ENCODE assay signal across 1 cellular context in the genomic region with DNA sequence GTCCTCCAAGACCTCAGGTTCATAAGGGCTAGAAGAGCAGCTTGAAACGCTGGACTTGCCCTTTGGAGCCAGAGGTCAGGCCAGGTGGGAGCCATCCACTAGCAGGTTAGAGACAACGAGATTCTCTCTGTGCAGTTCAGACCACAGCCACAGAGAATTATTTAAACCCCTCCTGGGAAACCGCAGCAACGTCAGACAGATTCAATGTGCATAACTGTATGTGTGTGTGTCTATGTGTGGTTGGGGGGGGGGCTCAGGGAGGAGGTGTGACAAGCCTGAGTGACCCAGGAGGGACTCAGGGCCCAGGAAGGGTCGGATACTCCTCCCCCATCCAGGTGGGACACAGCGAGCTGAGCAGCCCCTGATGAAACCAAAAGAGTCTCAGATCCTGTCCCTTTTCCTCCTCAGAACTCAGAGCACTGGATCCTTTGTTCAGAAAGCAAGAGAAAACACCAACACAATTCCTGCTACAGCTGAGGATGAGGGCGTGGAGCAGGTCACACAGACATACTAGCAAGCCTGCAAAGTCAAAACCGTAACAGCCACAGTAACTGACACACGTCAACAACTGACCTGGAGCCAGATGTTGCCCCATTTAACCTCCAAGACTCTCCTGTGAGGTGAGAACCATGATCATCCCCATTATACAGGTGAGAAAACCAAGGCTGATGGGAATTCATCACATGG.
TF ChIP-seq lines count a peak whose summit lies in the region.

No MANE protein-coding gene starts in this region.

TF ChIP-seq in H1, 55 proteins besides CTCF, POLR2A, EP300 and RAD21:
- no peak for TF ChIP-seq RBBP5 (IDR thresholded peaks at IDR 0.05; ENCODE audit: borderline replicate concordance, low read depth, low read length)
- no peak for TF ChIP-seq RXRA (IDR thresholded peaks at IDR 0.05; ENCODE audit: insufficient read depth, low read depth, low read length)
- TF ChIP-seq POU5F1 (IDR thresholded peaks at IDR 0.05; ENCODE audit: low read depth, low read length) = no peak
- TF ChIP-seq CBX5 (IDR thresholded peaks at IDR 0.05; ENCODE audit: low read depth, low read length) = no peak
- TF ChIP-seq, protein P1, sequence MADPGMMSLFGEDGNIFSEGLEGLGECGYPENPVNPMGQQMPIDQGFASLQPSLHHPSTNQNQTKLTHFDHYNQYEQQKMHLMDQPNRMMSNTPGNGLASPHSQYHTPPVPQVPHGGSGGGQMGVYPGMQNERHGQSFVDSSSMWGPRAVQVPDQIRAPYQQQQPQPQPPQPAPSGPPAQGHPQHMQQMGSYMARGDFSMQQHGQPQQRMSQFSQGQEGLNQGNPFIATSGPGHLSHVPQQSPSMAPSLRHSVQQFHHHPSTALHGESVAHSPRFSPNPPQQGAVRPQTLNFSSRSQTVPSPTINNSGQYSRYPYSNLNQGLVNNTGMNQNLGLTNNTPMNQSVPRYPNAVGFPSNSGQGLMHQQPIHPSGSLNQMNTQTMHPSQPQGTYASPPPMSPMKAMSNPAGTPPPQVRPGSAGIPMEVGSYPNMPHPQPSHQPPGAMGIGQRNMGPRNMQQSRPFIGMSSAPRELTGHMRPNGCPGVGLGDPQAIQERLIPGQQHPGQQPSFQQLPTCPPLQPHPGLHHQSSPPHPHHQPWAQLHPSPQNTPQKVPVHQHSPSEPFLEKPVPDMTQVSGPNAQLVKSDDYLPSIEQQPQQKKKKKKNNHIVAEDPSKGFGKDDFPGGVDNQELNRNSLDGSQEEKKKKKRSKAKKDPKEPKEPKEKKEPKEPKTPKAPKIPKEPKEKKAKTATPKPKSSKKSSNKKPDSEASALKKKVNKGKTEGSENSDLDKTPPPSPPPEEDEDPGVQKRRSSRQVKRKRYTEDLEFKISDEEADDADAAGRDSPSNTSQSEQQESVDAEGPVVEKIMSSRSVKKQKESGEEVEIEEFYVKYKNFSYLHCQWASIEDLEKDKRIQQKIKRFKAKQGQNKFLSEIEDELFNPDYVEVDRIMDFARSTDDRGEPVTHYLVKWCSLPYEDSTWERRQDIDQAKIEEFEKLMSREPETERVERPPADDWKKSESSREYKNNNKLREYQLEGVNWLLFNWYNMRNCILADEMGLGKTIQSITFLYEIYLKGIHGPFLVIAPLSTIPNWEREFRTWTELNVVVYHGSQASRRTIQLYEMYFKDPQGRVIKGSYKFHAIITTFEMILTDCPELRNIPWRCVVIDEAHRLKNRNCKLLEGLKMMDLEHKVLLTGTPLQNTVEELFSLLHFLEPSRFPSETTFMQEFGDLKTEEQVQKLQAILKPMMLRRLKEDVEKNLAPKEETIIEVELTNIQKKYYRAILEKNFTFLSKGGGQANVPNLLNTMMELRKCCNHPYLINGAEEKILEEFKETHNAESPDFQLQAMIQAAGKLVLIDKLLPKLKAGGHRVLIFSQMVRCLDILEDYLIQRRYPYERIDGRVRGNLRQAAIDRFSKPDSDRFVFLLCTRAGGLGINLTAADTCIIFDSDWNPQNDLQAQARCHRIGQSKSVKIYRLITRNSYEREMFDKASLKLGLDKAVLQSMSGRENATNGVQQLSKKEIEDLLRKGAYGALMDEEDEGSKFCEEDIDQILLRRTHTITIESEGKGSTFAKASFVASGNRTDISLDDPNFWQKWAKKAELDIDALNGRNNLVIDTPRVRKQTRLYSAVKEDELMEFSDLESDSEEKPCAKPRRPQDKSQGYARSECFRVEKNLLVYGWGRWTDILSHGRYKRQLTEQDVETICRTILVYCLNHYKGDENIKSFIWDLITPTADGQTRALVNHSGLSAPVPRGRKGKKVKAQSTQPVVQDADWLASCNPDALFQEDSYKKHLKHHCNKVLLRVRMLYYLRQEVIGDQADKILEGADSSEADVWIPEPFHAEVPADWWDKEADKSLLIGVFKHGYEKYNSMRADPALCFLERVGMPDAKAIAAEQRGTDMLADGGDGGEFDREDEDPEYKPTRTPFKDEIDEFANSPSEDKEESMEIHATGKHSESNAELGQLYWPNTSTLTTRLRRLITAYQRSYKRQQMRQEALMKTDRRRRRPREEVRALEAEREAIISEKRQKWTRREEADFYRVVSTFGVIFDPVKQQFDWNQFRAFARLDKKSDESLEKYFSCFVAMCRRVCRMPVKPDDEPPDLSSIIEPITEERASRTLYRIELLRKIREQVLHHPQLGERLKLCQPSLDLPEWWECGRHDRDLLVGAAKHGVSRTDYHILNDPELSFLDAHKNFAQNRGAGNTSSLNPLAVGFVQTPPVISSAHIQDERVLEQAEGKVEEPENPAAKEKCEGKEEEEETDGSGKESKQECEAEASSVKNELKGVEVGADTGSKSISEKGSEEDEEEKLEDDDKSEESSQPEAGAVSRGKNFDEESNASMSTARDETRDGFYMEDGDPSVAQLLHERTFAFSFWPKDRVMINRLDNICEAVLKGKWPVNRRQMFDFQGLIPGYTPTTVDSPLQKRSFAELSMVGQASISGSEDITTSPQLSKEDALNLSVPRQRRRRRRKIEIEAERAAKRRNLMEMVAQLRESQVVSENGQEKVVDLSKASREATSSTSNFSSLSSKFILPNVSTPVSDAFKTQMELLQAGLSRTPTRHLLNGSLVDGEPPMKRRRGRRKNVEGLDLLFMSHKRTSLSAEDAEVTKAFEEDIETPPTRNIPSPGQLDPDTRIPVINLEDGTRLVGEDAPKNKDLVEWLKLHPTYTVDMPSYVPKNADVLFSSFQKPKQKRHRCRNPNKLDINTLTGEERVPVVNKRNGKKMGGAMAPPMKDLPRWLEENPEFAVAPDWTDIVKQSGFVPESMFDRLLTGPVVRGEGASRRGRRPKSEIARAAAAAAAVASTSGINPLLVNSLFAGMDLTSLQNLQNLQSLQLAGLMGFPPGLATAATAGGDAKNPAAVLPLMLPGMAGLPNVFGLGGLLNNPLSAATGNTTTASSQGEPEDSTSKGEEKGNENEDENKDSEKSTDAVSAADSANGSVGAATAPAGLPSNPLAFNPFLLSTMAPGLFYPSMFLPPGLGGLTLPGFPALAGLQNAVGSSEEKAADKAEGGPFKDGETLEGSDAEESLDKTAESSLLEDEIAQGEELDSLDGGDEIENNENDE (IDR thresholded peaks at IDR 0.05; ENCODE audit: insufficient replicate concordance, low read length) = no peak
- no peak for TF ChIP-seq SIN3A (conservative IDR thresholded peaks at IDR 0.05 in 1 of 2, IDR thresholded peaks at IDR 0.05 in 1 of 2; ENCODE audit: low read depth in 1 of 2, low read length in 2 of 2)
- TF ChIP-seq, protein P2, sequence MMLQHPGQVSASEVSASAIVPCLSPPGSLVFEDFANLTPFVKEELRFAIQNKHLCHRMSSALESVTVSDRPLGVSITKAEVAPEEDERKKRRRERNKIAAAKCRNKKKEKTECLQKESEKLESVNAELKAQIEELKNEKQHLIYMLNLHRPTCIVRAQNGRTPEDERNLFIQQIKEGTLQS (IDR thresholded peaks at IDR 0.05; ENCODE audit: insufficient read depth, low read depth, low read length) = no peak
- no peak for TF ChIP-seq JUN (IDR thresholded peaks at IDR 0.05; ENCODE audit: low read depth, low read length)
- TF ChIP-seq, protein P3, sequence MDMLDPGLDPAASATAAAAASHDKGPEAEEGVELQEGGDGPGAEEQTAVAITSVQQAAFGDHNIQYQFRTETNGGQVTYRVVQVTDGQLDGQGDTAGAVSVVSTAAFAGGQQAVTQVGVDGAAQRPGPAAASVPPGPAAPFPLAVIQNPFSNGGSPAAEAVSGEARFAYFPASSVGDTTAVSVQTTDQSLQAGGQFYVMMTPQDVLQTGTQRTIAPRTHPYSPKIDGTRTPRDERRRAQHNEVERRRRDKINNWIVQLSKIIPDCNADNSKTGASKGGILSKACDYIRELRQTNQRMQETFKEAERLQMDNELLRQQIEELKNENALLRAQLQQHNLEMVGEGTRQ (IDR thresholded peaks at IDR 0.05; ENCODE audit: low read length) = no peak
- TF ChIP-seq NRF1 (IDR thresholded peaks at IDR 0.05; ENCODE audit: low read depth, low read length) = no peak
- TF ChIP-seq SRF (IDR thresholded peaks at IDR 0.05; ENCODE audit: low read depth, low read length) = no peak
- TF ChIP-seq, protein P4, sequence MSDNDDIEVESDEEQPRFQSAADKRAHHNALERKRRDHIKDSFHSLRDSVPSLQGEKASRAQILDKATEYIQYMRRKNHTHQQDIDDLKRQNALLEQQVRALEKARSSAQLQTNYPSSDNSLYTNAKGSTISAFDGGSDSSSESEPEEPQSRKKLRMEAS (IDR thresholded peaks at IDR 0.05) = no peak
- TF ChIP-seq TAF7 (optimal IDR thresholded peaks at IDR 0.05; ENCODE audit: borderline replicate concordance, low read depth, low read length) = no peak
- TF ChIP-seq TCF12 (IDR thresholded peaks at IDR 0.05; ENCODE audit: low read depth, low read length) = no peak
- no peak for TF ChIP-seq CHD2 (IDR thresholded peaks at IDR 0.05; ENCODE audit: low read length)
- no peak for TF ChIP-seq TAF1 (IDR thresholded peaks at IDR 0.05; ENCODE audit: low read depth, low read length)
- no peak for TF ChIP-seq MAFK (IDR thresholded peaks at IDR 0.05; ENCODE audit: low read depth, low read length)
- TF ChIP-seq, protein P5, sequence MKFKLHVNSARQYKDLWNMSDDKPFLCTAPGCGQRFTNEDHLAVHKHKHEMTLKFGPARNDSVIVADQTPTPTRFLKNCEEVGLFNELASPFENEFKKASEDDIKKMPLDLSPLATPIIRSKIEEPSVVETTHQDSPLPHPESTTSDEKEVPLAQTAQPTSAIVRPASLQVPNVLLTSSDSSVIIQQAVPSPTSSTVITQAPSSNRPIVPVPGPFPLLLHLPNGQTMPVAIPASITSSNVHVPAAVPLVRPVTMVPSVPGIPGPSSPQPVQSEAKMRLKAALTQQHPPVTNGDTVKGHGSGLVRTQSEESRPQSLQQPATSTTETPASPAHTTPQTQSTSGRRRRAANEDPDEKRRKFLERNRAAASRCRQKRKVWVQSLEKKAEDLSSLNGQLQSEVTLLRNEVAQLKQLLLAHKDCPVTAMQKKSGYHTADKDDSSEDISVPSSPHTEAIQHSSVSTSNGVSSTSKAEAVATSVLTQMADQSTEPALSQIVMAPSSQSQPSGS (IDR thresholded peaks at IDR 0.05; ENCODE audit: low read length) = no peak
- no peak for TF ChIP-seq ZNF274 (IDR thresholded peaks at IDR 0.05; ENCODE audit: borderline replicate concordance, extremely low read depth, low read length)
- TF ChIP-seq POLR2AphosphoS5 (IDR thresholded peaks at IDR 0.05; ENCODE audit: low read depth, low read length) = no peak
